In the genomic region with DNA sequence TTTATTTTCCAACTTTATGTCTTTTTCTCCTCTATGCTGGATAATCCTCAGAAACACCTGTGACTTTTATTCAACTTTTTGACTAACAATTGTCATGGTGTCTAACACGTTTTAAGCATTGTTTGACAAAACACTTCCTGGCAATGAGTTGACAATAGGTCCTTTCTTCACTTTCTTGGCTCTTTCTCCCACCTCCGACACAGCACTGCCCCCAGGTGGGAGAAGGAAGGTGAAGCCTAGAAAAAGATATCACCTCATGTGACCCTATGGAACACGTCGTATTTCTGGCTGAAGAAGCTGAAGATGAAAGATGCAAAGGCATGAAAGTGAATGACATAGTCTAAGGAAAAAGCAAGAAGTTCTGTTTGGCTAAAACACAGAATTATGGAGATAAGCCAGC, we compare ENCODE assay signal across 1 cellular context.
TF ChIP-seq lines count a peak whose summit lies in the region.

No MANE protein-coding gene starts in this region.

TF ChIP-seq in GM23338, 12 proteins besides CTCF, POLR2A, EP300 and RAD21 (continued from another document):
- TF ChIP-seq, protein P1, sequence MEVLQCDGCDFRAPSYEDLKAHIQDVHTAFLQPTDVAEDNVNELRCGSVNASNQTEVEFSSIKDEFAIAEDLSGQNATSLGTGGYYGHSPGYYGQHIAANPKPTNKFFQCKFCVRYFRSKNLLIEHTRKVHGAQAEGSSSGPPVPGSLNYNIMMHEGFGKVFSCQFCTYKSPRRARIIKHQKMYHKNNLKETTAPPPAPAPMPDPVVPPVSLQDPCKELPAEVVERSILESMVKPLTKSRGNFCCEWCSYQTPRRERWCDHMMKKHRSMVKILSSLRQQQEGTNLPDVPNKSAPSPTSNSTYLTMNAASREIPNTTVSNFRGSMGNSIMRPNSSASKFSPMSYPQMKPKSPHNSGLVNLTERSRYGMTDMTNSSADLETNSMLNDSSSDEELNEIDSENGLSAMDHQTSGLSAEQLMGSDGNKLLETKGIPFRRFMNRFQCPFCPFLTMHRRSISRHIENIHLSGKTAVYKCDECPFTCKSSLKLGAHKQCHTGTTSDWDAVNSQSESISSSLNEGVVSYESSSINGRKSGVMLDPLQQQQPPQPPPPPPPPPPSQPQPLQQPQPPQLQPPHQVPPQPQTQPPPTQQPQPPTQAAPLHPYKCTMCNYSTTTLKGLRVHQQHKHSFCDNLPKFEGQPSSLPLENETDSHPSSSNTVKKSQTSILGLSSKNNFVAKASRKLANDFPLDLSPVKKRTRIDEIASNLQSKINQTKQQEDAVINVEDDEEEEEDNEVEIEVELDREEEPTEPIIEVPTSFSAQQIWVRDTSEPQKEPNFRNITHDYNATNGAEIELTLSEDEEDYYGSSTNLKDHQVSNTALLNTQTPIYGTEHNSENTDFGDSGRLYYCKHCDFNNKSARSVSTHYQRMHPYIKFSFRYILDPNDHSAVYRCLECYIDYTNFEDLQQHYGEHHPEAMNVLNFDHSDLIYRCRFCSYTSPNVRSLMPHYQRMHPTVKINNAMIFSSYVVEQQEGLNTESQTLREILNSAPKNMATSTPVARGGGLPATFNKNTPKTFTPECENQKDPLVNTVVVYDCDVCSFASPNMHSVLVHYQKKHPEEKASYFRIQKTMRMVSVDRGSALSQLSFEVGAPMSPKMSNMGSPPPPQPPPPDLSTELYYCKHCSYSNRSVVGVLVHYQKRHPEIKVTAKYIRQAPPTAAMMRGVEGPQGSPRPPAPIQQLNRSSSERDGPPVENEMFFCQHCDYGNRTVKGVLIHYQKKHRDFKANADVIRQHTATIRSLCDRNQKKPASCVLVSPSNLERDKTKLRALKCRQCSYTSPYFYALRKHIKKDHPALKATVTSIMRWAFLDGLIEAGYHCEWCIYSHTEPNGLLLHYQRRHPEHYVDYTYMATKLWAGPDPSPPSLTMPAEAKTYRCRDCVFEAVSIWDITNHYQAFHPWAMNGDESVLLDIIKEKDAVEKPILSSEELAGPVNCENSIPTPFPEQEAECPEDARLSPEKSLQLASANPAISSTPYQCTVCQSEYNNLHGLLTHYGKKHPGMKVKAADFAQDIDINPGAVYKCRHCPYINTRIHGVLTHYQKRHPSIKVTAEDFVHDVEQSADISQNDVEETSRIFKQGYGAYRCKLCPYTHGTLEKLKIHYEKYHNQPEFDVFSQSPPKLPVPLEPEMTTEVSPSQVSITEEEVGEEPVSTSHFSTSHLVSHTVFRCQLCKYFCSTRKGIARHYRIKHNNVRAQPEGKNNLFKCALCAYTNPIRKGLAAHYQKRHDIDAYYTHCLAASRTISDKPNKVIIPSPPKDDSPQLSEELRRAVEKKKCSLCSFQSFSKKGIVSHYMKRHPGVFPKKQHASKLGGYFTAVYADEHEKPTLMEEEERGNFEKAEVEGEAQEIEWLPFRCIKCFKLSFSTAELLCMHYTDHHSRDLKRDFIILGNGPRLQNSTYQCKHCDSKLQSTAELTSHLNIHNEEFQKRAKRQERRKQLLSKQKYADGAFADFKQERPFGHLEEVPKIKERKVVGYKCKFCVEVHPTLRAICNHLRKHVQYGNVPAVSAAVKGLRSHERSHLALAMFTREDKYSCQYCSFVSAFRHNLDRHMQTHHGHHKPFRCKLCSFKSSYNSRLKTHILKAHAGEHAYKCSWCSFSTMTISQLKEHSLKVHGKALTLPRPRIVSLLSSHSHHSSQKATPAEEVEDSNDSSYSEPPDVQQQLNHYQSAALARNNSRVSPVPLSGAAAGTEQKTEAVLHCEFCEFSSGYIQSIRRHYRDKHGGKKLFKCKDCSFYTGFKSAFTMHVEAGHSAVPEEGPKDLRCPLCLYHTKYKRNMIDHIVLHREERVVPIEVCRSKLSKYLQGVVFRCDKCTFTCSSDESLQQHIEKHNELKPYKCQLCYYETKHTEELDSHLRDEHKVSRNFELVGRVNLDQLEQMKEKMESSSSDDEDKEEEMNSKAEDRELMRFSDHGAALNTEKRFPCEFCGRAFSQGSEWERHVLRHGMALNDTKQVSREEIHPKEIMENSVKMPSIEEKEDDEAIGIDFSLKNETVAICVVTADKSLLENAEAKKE (CRISPR knock-in tag; IDR thresholded peaks at IDR 0.05): no peak
- TF ChIP-seq JUNB (IDR thresholded peaks at IDR 0.05; ENCODE audit: unreplicated experiment): no peak
